Comparison of ENCODE assay signal across 1 cellular context in the genomic region with DNA sequence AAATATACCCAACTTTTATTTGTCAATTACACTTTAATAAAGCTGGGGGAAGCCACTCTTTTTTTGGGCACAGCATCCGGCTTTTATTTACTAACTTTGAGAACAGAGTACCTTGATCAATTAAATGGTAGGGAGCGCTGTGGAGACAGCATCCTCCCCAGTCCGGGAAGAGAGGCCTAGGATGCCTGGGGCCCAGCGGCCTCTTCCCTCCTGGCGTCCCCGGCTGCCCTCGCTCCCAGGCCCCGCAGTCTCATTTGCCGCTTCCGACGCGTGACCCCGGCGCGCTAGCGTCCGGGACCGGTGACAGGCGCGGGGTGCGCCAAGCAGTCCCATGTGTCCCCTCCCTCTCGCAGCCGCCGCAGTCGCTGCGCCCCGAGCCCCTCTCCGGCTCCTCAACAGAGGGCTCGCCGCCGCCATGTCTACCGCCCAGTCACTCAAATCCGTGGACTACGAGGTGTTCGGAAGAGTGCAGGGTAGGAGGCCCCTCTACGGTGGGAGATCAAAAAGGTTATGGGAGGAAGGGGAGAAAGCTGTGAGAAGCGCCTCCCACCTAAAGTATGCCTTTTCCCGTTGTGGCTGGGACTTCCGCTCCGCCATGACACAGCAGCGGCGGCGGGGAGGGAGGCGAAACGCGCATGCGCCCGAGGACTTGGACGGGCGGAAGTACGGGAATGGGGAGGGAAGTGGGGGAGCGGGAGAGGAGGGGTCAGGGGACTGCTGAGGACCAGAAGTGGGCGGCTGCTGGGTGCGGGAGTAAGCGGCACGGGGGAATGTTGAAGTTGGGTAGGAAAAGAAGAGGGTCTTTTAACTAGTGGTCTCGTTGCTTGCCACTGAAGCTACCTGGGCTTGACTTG.
TF ChIP-seq lines count a peak whose summit lies in the region.

A gene (plus strand): TSS at position 332 of the 854 bp plus-strand sequence.

TF ChIP-seq in H1, 55 proteins besides CTCF, POLR2A, EP300 and RAD21:
- TF ChIP-seq HDAC6 (IDR thresholded peaks at IDR 0.05; ENCODE audit: low read depth, low read length) (no peak), RNF2 (IDR thresholded peaks at IDR 0.05; ENCODE audit: borderline replicate concordance, low read depth, low read length, missing control alignments, poor library complexity, severe bottlenecking) (no peak), CBX5 (IDR thresholded peaks at IDR 0.05; ENCODE audit: low read depth, low read length) (no peak), MAFK (IDR thresholded peaks at IDR 0.05; ENCODE audit: low read depth, low read length) (peak; percentile 78; the same call in 1 of the 2 replicates), TAF7 (optimal IDR thresholded peaks at IDR 0.05; ENCODE audit: borderline replicate concordance, low read depth, low read length) (peak; percentile 95), SIRT6 (IDR thresholded peaks at IDR 0.05; ENCODE audit: low read length) (no peak), JUND (IDR thresholded peaks at IDR 0.05; ENCODE audit: low read length) (no peak), YY1 (IDR thresholded peaks at IDR 0.05; ENCODE audit: low read depth, low read length) (peak; percentile 95), TAF1 (IDR thresholded peaks at IDR 0.05; ENCODE audit: low read depth, low read length) (peak; percentile 94), CREB1 (IDR thresholded peaks at IDR 0.05) (peak; percentile 84), TCF12 (IDR thresholded peaks at IDR 0.05; ENCODE audit: low read depth, low read length) (no peak), POLR2AphosphoS5 (IDR thresholded peaks at IDR 0.05; ENCODE audit: low read depth, low read length) (peak; percentile 95), SRF (IDR thresholded peaks at IDR 0.05; ENCODE audit: low read depth, low read length) (peak; percentile 72; the same call in 1 of the 2 replicates), NRF1 (IDR thresholded peaks at IDR 0.05; ENCODE audit: low read depth, low read length) (peak; percentile 75), TEAD4 (IDR thresholded peaks at IDR 0.05; ENCODE audit: low read depth, low read length) (peak; percentile 23; the same call in 1 of the 2 replicates), BACH1 (IDR thresholded peaks at IDR 0.05; ENCODE audit: low read length) (no peak; the same call in 1 of the 2 replicates), SIX5 (IDR thresholded peaks at IDR 0.05; ENCODE audit: low read depth, low read length) (no peak), ASH2L (IDR thresholded peaks at IDR 0.05; ENCODE audit: low read length) (peak; percentile 99), FOSL1 (IDR thresholded peaks at IDR 0.05; ENCODE audit: insufficient read depth, low read depth, low read length) (no peak), EZH2 (IDR thresholded peaks at IDR 0.05; ENCODE audit: low read depth, low read length, severe bottlenecking) (no peak), BCL11A (IDR thresholded peaks at IDR 0.05; ENCODE audit: low read depth in 2 of 2, low read length in 2 of 2) (no peak), TBP (IDR thresholded peaks at IDR 0.05; ENCODE audit: low read depth, low read length) (peak; percentile 78), PHF8 (conservative IDR thresholded peaks at IDR 0.05; ENCODE audit: low read depth, low read length) (peak; percentile 99), RBBP5 (IDR thresholded peaks at IDR 0.05; ENCODE audit: borderline replicate concordance, low read depth, low read length) (peak; percentile 82), GABPA (IDR thresholded peaks at IDR 0.05; ENCODE audit: borderline replicate concordance, insufficient read depth, low read length) (no peak; the same call in 1 of the 2 replicates), KDM4A (IDR thresholded peaks at IDR 0.05; ENCODE audit: low read depth, low read length, severe bottlenecking) (peak; percentile 52), SAP30 (IDR thresholded peaks at IDR 0.05; ENCODE audit: insufficient read depth, insufficient replicate concordance, low read length) (no peak), SIN3A (conservative IDR thresholded peaks at IDR 0.05 in 1 of 2, IDR thresholded peaks at IDR 0.05 in 1 of 2; ENCODE audit: low read depth in 1 of 2, low read length in 2 of 2) (peak; percentile 51 to 56; a peak in 1 of 4 replicates), RXRA (IDR thresholded peaks at IDR 0.05; ENCODE audit: insufficient read depth, low read depth, low read length) (no peak), SUZ12 (IDR thresholded peaks at IDR 0.05; ENCODE audit: low read length) (no peak), KDM5A (IDR thresholded peaks at IDR 0.05; ENCODE audit: low read length) (no peak), EGR1 (IDR thresholded peaks at IDR 0.05; ENCODE audit: borderline replicate concordance, low read depth, low read length) (no peak), RFX5 (IDR thresholded peaks at IDR 0.05; ENCODE audit: borderline replicate concordance, low read depth, low read length) (no peak), GTF2F1 (IDR thresholded peaks at IDR 0.05; ENCODE audit: borderline replicate concordance, low read depth, low read length) (peak; percentile 31; the same call in 1 of the 2 replicates), SP4 (IDR thresholded peaks at IDR 0.05; ENCODE audit: low read length) (0 out of 2 replicates have a peak, but pooled peaks have one; percentile 38), CEBPB (IDR thresholded peaks at IDR 0.05; ENCODE audit: low read depth, low read length) (no peak), CBX8 (IDR thresholded peaks at IDR 0.05; ENCODE audit: borderline replicate concordance, low read depth, low read length) (no peak), CTBP2 (IDR thresholded peaks at IDR 0.05; ENCODE audit: borderline replicate concordance, insufficient read depth, insufficient read length, low read length) (no peak), NANOG (IDR thresholded peaks at IDR 0.05; ENCODE audit: insufficient read depth, low read depth, low read length, poor library complexity, severe bottlenecking) (no peak), HDAC2 (IDR thresholded peaks at IDR 0.05; ENCODE audit: borderline replicate concordance in 1 of 2, low read depth in 2 of 2, low read length in 2 of 2) (0 out of 4 replicates have a peak, but pooled peaks of 1 of the 2 experiments have one; percentile 56), JUN (IDR thresholded peaks at IDR 0.05; ENCODE audit: low read depth, low read length) (no peak), CHD2 (IDR thresholded peaks at IDR 0.05; ENCODE audit: low read length) (no peak), ZNF274 (IDR thresholded peaks at IDR 0.05; ENCODE audit: borderline replicate concordance, extremely low read depth, low read length) (no peak), SP1 (IDR thresholded peaks at IDR 0.05; ENCODE audit: low read depth, low read length) (no peak)
- TF ChIP-seq, protein P1, sequence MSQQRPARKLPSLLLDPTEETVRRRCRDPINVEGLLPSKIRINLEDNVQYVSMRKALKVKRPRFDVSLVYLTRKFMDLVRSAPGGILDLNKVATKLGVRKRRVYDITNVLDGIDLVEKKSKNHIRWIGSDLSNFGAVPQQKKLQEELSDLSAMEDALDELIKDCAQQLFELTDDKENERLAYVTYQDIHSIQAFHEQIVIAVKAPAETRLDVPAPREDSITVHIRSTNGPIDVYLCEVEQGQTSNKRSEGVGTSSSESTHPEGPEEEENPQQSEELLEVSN (IDR thresholded peaks at IDR 0.05) = peak; percentile 12; the same call in 1 of the 2 replicates
- TF ChIP-seq, protein P2, sequence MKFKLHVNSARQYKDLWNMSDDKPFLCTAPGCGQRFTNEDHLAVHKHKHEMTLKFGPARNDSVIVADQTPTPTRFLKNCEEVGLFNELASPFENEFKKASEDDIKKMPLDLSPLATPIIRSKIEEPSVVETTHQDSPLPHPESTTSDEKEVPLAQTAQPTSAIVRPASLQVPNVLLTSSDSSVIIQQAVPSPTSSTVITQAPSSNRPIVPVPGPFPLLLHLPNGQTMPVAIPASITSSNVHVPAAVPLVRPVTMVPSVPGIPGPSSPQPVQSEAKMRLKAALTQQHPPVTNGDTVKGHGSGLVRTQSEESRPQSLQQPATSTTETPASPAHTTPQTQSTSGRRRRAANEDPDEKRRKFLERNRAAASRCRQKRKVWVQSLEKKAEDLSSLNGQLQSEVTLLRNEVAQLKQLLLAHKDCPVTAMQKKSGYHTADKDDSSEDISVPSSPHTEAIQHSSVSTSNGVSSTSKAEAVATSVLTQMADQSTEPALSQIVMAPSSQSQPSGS (IDR thresholded peaks at IDR 0.05; ENCODE audit: low read length) = no peak; the same call in 1 of the 2 replicates
- TF ChIP-seq, protein P3, sequence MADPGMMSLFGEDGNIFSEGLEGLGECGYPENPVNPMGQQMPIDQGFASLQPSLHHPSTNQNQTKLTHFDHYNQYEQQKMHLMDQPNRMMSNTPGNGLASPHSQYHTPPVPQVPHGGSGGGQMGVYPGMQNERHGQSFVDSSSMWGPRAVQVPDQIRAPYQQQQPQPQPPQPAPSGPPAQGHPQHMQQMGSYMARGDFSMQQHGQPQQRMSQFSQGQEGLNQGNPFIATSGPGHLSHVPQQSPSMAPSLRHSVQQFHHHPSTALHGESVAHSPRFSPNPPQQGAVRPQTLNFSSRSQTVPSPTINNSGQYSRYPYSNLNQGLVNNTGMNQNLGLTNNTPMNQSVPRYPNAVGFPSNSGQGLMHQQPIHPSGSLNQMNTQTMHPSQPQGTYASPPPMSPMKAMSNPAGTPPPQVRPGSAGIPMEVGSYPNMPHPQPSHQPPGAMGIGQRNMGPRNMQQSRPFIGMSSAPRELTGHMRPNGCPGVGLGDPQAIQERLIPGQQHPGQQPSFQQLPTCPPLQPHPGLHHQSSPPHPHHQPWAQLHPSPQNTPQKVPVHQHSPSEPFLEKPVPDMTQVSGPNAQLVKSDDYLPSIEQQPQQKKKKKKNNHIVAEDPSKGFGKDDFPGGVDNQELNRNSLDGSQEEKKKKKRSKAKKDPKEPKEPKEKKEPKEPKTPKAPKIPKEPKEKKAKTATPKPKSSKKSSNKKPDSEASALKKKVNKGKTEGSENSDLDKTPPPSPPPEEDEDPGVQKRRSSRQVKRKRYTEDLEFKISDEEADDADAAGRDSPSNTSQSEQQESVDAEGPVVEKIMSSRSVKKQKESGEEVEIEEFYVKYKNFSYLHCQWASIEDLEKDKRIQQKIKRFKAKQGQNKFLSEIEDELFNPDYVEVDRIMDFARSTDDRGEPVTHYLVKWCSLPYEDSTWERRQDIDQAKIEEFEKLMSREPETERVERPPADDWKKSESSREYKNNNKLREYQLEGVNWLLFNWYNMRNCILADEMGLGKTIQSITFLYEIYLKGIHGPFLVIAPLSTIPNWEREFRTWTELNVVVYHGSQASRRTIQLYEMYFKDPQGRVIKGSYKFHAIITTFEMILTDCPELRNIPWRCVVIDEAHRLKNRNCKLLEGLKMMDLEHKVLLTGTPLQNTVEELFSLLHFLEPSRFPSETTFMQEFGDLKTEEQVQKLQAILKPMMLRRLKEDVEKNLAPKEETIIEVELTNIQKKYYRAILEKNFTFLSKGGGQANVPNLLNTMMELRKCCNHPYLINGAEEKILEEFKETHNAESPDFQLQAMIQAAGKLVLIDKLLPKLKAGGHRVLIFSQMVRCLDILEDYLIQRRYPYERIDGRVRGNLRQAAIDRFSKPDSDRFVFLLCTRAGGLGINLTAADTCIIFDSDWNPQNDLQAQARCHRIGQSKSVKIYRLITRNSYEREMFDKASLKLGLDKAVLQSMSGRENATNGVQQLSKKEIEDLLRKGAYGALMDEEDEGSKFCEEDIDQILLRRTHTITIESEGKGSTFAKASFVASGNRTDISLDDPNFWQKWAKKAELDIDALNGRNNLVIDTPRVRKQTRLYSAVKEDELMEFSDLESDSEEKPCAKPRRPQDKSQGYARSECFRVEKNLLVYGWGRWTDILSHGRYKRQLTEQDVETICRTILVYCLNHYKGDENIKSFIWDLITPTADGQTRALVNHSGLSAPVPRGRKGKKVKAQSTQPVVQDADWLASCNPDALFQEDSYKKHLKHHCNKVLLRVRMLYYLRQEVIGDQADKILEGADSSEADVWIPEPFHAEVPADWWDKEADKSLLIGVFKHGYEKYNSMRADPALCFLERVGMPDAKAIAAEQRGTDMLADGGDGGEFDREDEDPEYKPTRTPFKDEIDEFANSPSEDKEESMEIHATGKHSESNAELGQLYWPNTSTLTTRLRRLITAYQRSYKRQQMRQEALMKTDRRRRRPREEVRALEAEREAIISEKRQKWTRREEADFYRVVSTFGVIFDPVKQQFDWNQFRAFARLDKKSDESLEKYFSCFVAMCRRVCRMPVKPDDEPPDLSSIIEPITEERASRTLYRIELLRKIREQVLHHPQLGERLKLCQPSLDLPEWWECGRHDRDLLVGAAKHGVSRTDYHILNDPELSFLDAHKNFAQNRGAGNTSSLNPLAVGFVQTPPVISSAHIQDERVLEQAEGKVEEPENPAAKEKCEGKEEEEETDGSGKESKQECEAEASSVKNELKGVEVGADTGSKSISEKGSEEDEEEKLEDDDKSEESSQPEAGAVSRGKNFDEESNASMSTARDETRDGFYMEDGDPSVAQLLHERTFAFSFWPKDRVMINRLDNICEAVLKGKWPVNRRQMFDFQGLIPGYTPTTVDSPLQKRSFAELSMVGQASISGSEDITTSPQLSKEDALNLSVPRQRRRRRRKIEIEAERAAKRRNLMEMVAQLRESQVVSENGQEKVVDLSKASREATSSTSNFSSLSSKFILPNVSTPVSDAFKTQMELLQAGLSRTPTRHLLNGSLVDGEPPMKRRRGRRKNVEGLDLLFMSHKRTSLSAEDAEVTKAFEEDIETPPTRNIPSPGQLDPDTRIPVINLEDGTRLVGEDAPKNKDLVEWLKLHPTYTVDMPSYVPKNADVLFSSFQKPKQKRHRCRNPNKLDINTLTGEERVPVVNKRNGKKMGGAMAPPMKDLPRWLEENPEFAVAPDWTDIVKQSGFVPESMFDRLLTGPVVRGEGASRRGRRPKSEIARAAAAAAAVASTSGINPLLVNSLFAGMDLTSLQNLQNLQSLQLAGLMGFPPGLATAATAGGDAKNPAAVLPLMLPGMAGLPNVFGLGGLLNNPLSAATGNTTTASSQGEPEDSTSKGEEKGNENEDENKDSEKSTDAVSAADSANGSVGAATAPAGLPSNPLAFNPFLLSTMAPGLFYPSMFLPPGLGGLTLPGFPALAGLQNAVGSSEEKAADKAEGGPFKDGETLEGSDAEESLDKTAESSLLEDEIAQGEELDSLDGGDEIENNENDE (IDR thresholded peaks at IDR 0.05; ENCODE audit: insufficient replicate concordance, low read length) = no peak
- TF ChIP-seq, protein P4, sequence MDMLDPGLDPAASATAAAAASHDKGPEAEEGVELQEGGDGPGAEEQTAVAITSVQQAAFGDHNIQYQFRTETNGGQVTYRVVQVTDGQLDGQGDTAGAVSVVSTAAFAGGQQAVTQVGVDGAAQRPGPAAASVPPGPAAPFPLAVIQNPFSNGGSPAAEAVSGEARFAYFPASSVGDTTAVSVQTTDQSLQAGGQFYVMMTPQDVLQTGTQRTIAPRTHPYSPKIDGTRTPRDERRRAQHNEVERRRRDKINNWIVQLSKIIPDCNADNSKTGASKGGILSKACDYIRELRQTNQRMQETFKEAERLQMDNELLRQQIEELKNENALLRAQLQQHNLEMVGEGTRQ (IDR thresholded peaks at IDR 0.05; ENCODE audit: low read length) = peak; percentile 38; the same call in 1 of the 2 replicates
- TF ChIP-seq, protein P5, sequence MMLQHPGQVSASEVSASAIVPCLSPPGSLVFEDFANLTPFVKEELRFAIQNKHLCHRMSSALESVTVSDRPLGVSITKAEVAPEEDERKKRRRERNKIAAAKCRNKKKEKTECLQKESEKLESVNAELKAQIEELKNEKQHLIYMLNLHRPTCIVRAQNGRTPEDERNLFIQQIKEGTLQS (IDR thresholded peaks at IDR 0.05; ENCODE audit: insufficient read depth, low read depth, low read length) = no peak
- TF ChIP-seq, protein P6, sequence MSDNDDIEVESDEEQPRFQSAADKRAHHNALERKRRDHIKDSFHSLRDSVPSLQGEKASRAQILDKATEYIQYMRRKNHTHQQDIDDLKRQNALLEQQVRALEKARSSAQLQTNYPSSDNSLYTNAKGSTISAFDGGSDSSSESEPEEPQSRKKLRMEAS (IDR thresholded peaks at IDR 0.05) = peak; percentile 56
TF ChIP-seq in H1: peak in this region for 21.
